14 cellular contexts compared by ENCODE assay signal in the genomic region with DNA sequence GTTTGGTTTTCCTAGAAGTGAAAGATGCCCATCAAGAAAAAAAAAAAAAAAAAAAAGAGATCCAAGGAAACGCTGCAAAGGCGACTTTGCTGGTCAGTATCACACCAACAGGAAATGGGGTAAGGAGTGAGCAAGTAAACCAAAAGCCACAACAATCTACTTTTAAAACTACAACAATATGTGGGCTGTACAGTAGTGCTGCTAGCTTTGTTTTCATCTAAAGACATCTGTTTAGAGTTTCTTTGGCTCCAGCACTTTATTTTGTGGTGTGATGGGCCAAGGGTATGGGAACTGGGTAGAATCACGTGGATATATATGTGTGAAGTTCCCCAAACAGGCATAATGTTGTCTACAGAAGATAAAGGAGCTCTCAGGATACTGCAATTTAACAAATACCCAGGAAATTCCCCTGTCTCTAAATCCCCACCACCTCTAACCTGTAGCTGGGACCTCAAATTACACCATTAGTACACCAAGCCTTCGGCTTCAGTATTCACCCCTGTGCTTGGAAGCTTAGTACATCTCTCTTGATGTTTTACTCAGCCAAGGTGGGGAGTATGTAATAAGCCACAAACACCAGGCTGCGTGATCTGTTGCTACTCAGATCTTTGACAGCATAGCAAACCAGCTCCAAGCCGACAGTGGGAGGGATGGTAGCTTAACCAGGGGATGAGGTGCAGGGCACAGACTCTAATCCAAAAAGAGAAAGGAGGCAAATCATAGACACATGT.
DNase-seq lines count a peak whose midpoint lies in the region; ATAC-seq and TF ChIP-seq lines count a peak whose summit lies in the region.
"Had no signal": no experiment of that assay in that cellular context is flagged by ENCODE, and none has a peak within 500 bp of the region (broad histone marks: within the 10 kb centered on the region; RNA-seq: fewer than 3 reads in every experiment).

No MANE protein-coding gene starts in this region.

- POLR2A ChIA-PET in activated naive CD8-positive, alpha-beta T cell treated with anti-CD3 and anti-CD28 coated beads, Interleukin-2, amount 10 ng/mL, durations not matched to agents 7 days and 5 days (lab: Charles Lee): no interaction called here

- no peak overlapping the region for H3K27ac ChIP-seq in Karpas-422 (ENCODE audit: low read length)
- H3K27ac ChIP-seq: uterus had no signal

- H3K27me3 ChIP-seq in Karpas-422 (ENCODE audit: low read length): no peaks in the 10 kb centered on the region
- H3K27me3 ChIP-seq: uterus had no signal

- no peak overlapping the region for H3K4me3 Mint-ChIP-seq in activated naive CD8-positive, alpha-beta T cell treated with anti-CD3 and anti-CD28 coated beads, Interleukin-2, amount 10 ng/mL, durations not matched to agents 7 days and 5 days
- H3K4me3 Mint-ChIP-seq in activated naive CD8-positive, alpha-beta T cell treated with anti-CD3 and anti-CD28 coated beads for 36 hours: no peak overlapping the region
- no peak overlapping the region for H3K4me3 Mint-ChIP-seq in stimulated activated effector memory CD8-positive, alpha-beta T cell treated with anti-CD3 and anti-CD28 coated beads, Interleukin-12 subunit alpha, Interleukin-12 subunit beta, amount 100 ng/mL, for 72 hours
- H3K4me3 Mint-ChIP-seq: dendritic cell treated with granulocyte-macrophage colony-stimulating factor and Interleukin-4, amounts not matched to agents 40 ng/mL and 50 ng/mL, for 4 days had no signal

- peak overlapping the region; percentile 48 for H3K27ac Mint-ChIP-seq in activated naive CD8-positive, alpha-beta T cell treated with anti-CD3 and anti-CD28 coated beads, Interleukin-2, amount 10 ng/mL, durations not matched to agents 7 days and 5 days
- no peak overlapping the region for H3K27ac Mint-ChIP-seq in activated naive CD8-positive, alpha-beta T cell treated with anti-CD3 and anti-CD28 coated beads for 36 hours
- no peak overlapping the region for H3K27ac Mint-ChIP-seq in stimulated activated effector memory CD8-positive, alpha-beta T cell treated with anti-CD3 and anti-CD28 coated beads, Interleukin-12 subunit alpha, Interleukin-12 subunit beta, amount 100 ng/mL, for 72 hours
- H3K27ac Mint-ChIP-seq: activated naive CD4-positive, alpha-beta T cell treated with anti-CD3 and anti-CD28 coated beads, Interleukin-2, amount 50 U/mL, for 72 hours; dendritic cell treated with granulocyte-macrophage colony-stimulating factor and Interleukin-4, amounts not matched to agents 40 ng/mL and 50 ng/mL, for 4 days had no signal

- no peaks in the 10 kb centered on the region for H3K36me3 Mint-ChIP-seq in activated naive CD8-positive, alpha-beta T cell treated with anti-CD3 and anti-CD28 coated beads, Interleukin-2, amount 10 ng/mL, durations not matched to agents 7 days and 5 days
- no peaks in the 10 kb centered on the region for H3K36me3 Mint-ChIP-seq in activated naive CD8-positive, alpha-beta T cell treated with anti-CD3 and anti-CD28 coated beads for 36 hours
- no peaks in the 10 kb centered on the region for H3K36me3 Mint-ChIP-seq in stimulated activated effector memory CD8-positive, alpha-beta T cell treated with anti-CD3 and anti-CD28 coated beads, Interleukin-12 subunit alpha, Interleukin-12 subunit beta, amount 100 ng/mL, for 72 hours
- H3K36me3 Mint-ChIP-seq: activated naive CD4-positive, alpha-beta T cell treated with anti-CD3 and anti-CD28 coated beads, Interleukin-2, amount 50 U/mL, for 72 hours had no signal

- H3K4me3 ChIP-seq in fibroblast of pulmonary artery (replicated peaks; ENCODE audit: low read depth, low read length): no peak overlapping the region
- no peak overlapping the region for H3K4me3 ChIP-seq in Karpas-422 (ENCODE audit: low read length)
- H3K4me3 ChIP-seq: uterus had no signal

- no peaks in the 10 kb centered on the region for H3K79me2 ChIP-seq in Karpas-422 (ENCODE audit: low read length)

- TF ChIP-seq CTCF in fibroblast of pulmonary artery (IDR thresholded peaks at IDR 0.05; ENCODE audit: low read length, missing control alignments): no peak

- H3K4me1 ChIP-seq in Karpas-422 (ENCODE audit: low read length): no peaks in the 10 kb centered on the region
- H3K4me1 ChIP-seq: uterus had no signal

- no peaks in the 10 kb centered on the region for H3K9me2 ChIP-seq in Karpas-422 (replicated peaks; ENCODE audit: insufficient read depth, low read length)

- no peaks in the 10 kb centered on the region for H3K9me3 ChIP-seq in Karpas-422 (ENCODE audit: low read length)
- H3K9me3 ChIP-seq: uterus had no signal

- H3K4me1 Mint-ChIP-seq in activated naive CD8-positive, alpha-beta T cell treated with anti-CD3 and anti-CD28 coated beads, Interleukin-2, amount 10 ng/mL, durations not matched to agents 7 days and 5 days: peaks cover 8% of the 10 kb centered on the region
- peaks cover 3% of the 10 kb centered on the region for H3K4me1 Mint-ChIP-seq in activated naive CD8-positive, alpha-beta T cell treated with anti-CD3 and anti-CD28 coated beads for 36 hours
- H3K4me1 Mint-ChIP-seq in stimulated activated effector memory CD8-positive, alpha-beta T cell treated with anti-CD3 and anti-CD28 coated beads, Interleukin-12 subunit alpha, Interleukin-12 subunit beta, amount 100 ng/mL, for 72 hours: peaks cover 6% of the 10 kb centered on the region

- no peaks in the 10 kb centered on the region for H4K20me1 ChIP-seq in Karpas-422 (ENCODE audit: insufficient read depth, low read depth, low read length)

- no peak overlapping the region for H3K9ac ChIP-seq in Karpas-422 (ENCODE audit: low read length)

- ATAC-seq in activated naive CD8-positive, alpha-beta T cell treated with anti-CD3 and anti-CD28 coated beads, Interleukin-2, amount 10 ng/mL, durations not matched to agents 7 days and 5 days (ENCODE audit: low read depth): peak; percentile 42
- ATAC-seq in stimulated activated effector memory CD8-positive, alpha-beta T cell treated with anti-CD3 and anti-CD28 coated beads, Interleukin-12 subunit alpha, Interleukin-12 subunit beta, amount 100 ng/mL, for 72 hours: peak; percentile 56
- no peak for ATAC-seq in GM21447 (IDR thresholded peaks at IDR 0.05; ENCODE audit: unreplicated experiment)
- ATAC-seq: activated naive CD4-positive, alpha-beta T cell treated with anti-CD3 and anti-CD28 coated beads, Interleukin-2, amount 50 U/mL, for 72 hours had no signal

- H3K9me3 Mint-ChIP-seq in activated naive CD8-positive, alpha-beta T cell treated with anti-CD3 and anti-CD28 coated beads, Interleukin-2, amount 10 ng/mL, durations not matched to agents 7 days and 5 days: no peaks in the 10 kb centered on the region
- no peaks in the 10 kb centered on the region for H3K9me3 Mint-ChIP-seq in activated naive CD8-positive, alpha-beta T cell treated with anti-CD3 and anti-CD28 coated beads for 36 hours
- H3K9me3 Mint-ChIP-seq in stimulated activated effector memory CD8-positive, alpha-beta T cell treated with anti-CD3 and anti-CD28 coated beads, Interleukin-12 subunit alpha, Interleukin-12 subunit beta, amount 100 ng/mL, for 72 hours: no peaks in the 10 kb centered on the region
- H3K9me3 Mint-ChIP-seq: activated naive CD4-positive, alpha-beta T cell treated with anti-CD3 and anti-CD28 coated beads, Interleukin-2, amount 50 U/mL, for 72 hours; dendritic cell treated with granulocyte-macrophage colony-stimulating factor and Interleukin-4, amounts not matched to agents 40 ng/mL and 50 ng/mL, for 4 days had no signal

- H3K4me2 ChIP-seq in Karpas-422 (ENCODE audit: low read depth, low read length, poor library complexity, severe bottlenecking): no peak overlapping the region

- no peaks in the 10 kb centered on the region for H3K36me3 ChIP-seq in Karpas-422 (ENCODE audit: insufficient read depth, low read length)
- H3K36me3 ChIP-seq: uterus had no signal

- no peaks in the 10 kb centered on the region for H3K27me3 Mint-ChIP-seq in activated naive CD8-positive, alpha-beta T cell treated with anti-CD3 and anti-CD28 coated beads, Interleukin-2, amount 10 ng/mL, durations not matched to agents 7 days and 5 days
- H3K27me3 Mint-ChIP-seq in activated naive CD8-positive, alpha-beta T cell treated with anti-CD3 and anti-CD28 coated beads for 36 hours: no peaks in the 10 kb centered on the region
- H3K27me3 Mint-ChIP-seq: dendritic cell treated with granulocyte-macrophage colony-stimulating factor and Interleukin-4, amounts not matched to agents 40 ng/mL and 50 ng/mL, for 4 days had no signal

- no peak for DNase-seq in activated naive CD8-positive, alpha-beta T cell treated with anti-CD3 and anti-CD28 coated beads, Interleukin-2, amount 10 ng/mL, durations not matched to agents 7 days and 5 days
- no peak for DNase-seq in activated naive CD8-positive, alpha-beta T cell treated with anti-CD3 and anti-CD28 coated beads for 36 hours
- peak; percentile 29 for DNase-seq in NCI-H510A (lab: John Stamatoyannopoulos, UW)
- DNase-seq in fibroblast of pulmonary artery (ENCODE audit: low read depth): peak; percentile 3
- DNase-seq in stimulated activated effector memory CD8-positive, alpha-beta T cell treated with anti-CD3 and anti-CD28 coated beads, Interleukin-12 subunit alpha, Interleukin-12 subunit beta, amount 100 ng/mL, for 72 hours (ENCODE audit: low spot score in 2 of 2): no peak
- DNase-seq in Karpas-422: no peak
- no peak for DNase-seq in COR-L47 (lab: John Stamatoyannopoulos, UW)
- DNase-seq: activated T-cell treated with anti-CD3 and anti-CD28 coated beads, Interleukin-2, amount 50 U/mL, for 1 hour; Kasumi-1; occipital lobe; uterus had no signal

- H2AFZ ChIP-seq in Karpas-422 (ENCODE audit: low read length): no peak overlapping the region

Comparison
In these comparisons a context has a peak if more than half of its experiments do, and no peak if none do; other contexts are left out.
1. DNase-seq: peak in NCI-H510A (single experiment) and fibroblast of pulmonary artery (single experiment); none in activated naive CD8-positive, alpha-beta T cell treated with anti-CD3 and anti-CD28 coated beads, Interleukin-2, amount 10 ng/mL, durations not matched to agents 7 days and 5 days (single experiment), activated naive CD8-positive, alpha-beta T cell treated with anti-CD3 and anti-CD28 coated beads for 36 hours (single experiment), stimulated activated effector memory CD8-positive, alpha-beta T cell treated with anti-CD3 and anti-CD28 coated beads, Interleukin-12 subunit alpha, Interleukin-12 subunit beta, amount 100 ng/mL, for 72 hours (0 of 2), Karpas-422 (single experiment) and COR-L47 (single experiment).